In genomic region chr5:17216974-17217325, GRCh38 we compare ENCODE assay signal across 8 cellular contexts. TPM values are rescaled to one million over a fixed set of nuclear protein-coding genes. Genes with fewer than 3 reads are reported as not detected.
DNase-seq lines count a peak whose midpoint lies in the region; ATAC-seq and TF ChIP-seq lines count a peak whose summit lies in the region.

No MANE protein-coding gene starts in this region.

- H3K27me3 ChIP-seq in iPS DF 6.9 (ENCODE audit: control insufficient read depth, insufficient read depth, low read length) (no peaks in the 10 kb centered on the region), spleen (replicated peaks in 1 of 7) (peaks cover 0 to 46% (median 18%) of the 10 kb centered on the region in 7 donors)

- in situ Hi-C loops in ACHN (cut with HindIII; ENCODE audit: low pct_ligation_motif_present, low pct_unique_long_range_greater_than_20kb, low sequenced_read_pairs), result no loop called here

- TF ChIP-seq POLR2A in spleen (IDR thresholded peaks at IDR 0.05), result no peak

- H3K4me3 ChIP-seq in HEK293 (ENCODE audit: low read depth, low read length), result peak overlapping the region; percentile 31
- H3K4me3 ChIP-seq in iPS DF 6.9 (ENCODE audit: low read length), result peak overlapping the region; percentile 86
- peak overlapping the region in 7 of 8 donors; percentile 37 to 87 (median 54) for H3K4me3 ChIP-seq in spleen

- CTCF ChIA-PET in HEK293 (lab: Yijun Ruan, JAX), result interaction anchor here (0.5 to 3.1 kb wide), 35 partner anchors 9 to 1444 kb away, joined by 3 to 80 read pairs (median 4); no protein-coding TSS in a partner anchor
- CTCF ChIA-PET in activated B cell treated with CpG ODN at 0.5 μM for 24 hours (lab: Charles Lee), result interaction anchor here (0.9 to 4.6 kb wide), 30 partner anchors 9 to 1099 kb away, joined by 3 to 128 read pairs (median 8); no protein-coding TSS in a partner anchor

- POLR2A ChIA-PET in HEK293 (lab: Yijun Ruan, JAX) (interaction anchor here (0.5 to 3.1 kb wide), 12 partner anchors 88 to 1103 kb away, joined by 3 to 14 read pairs (median 4); no protein-coding TSS in a partner anchor), activated B cell treated with CpG ODN at 0.5 μM for 24 hours (lab: Charles Lee) (interaction anchor here (0.7 to 3.8 kb wide), 34 partner anchors 9 to 1516 kb away, joined by 3 to 90 read pairs (median 7); no protein-coding TSS in a partner anchor)

- peaks cover 34% of the 10 kb centered on the region for H3K36me3 Mint-ChIP-seq in activated B cell treated with CpG ODN at 0.5 μM for 24 hours (ENCODE audit: low read depth)

- no peaks in the 10 kb centered on the region for H3K27me3 Mint-ChIP-seq in activated B cell treated with CpG ODN at 0.5 μM for 24 hours

- peak overlapping the region; percentile 94 for H3K4me3 Mint-ChIP-seq in activated B cell treated with CpG ODN at 0.5 μM for 24 hours

- peaks cover 63% of the 10 kb centered on the region for H3K4me1 Mint-ChIP-seq in activated B cell treated with CpG ODN at 0.5 μM for 24 hours

- DNase-seq in ACHN, result peak; percentile 19
- DNase-seq in activated B cell treated with CpG ODN at 0.5 μM for 24 hours, result no peak
- no peak for DNase-seq in iPS DF 6.9 (ENCODE audit: low read depth, low spot score)
- DNase-seq in spleen, result peak; percentile 90
- no peak for DNase-seq in omental fat pad (ENCODE audit: low spot score)
- DNase-seq in NCI-H524 treated with DMSO at 0.1 percent for 48 hours (lab: John Stamatoyannopoulos, UW), result no peak
- DNase-seq in GM19238 (ENCODE audit: insufficient read length, low spot score), result no peak

- intact Hi-C loops in activated B cell treated with CpG ODN at 0.5 μM for 24 hours (cut with micrococcal nuclease) (loop anchor here (1.0 to 10.0 kb wide), 17 partner anchors 8 to 1530 kb away; no protein-coding TSS in a partner anchor), spleen (cut with DNase I; ENCODE audit: low total_unique reads) (loop anchor here (10.0 kb wide), 1 partner anchor 1098 kb away; no protein-coding TSS in a partner anchor)

- H3K9me3 ChIP-seq in HEK293 (ENCODE audit: control insufficient read depth, insufficient read depth, low read depth, low read length) (no peaks in the 10 kb centered on the region), iPS DF 6.9 (ENCODE audit: control insufficient read depth, insufficient read depth, low read length) (no peaks in the 10 kb centered on the region), spleen (no peaks in the 10 kb centered on the region)

- TF ChIP-seq CTCF in HEK293 (tag by site-specific recombination; IDR thresholded peaks at IDR 0.05) (no peak), activated B cell treated with CpG ODN at 0.5 μM for 24 hours (IDR thresholded peaks at IDR 0.05) (no peak), spleen (IDR thresholded peaks at IDR 0.05 in 8 of 11, conservative IDR thresholded peaks at IDR 0.05 in 3 of 11) (peak in 1 of 11 experiments; percentile 23), omental fat pad (IDR thresholded peaks at IDR 0.05) (no peak)

- H3K36me3 ChIP-seq in HEK293 (ENCODE audit: control insufficient read depth in 2 of 2, insufficient read depth in 1 of 2, low read length in 2 of 2) (peaks cover 8 to 11% of the 10 kb centered on the region in 2 experiments; a peak in 2 of 3 replicates), iPS DF 6.9 (ENCODE audit: control insufficient read depth, insufficient read depth, low read length) (no peaks in the 10 kb centered on the region), spleen (no peaks in the 10 kb centered on the region)

- H3K27ac Mint-ChIP-seq in activated B cell treated with CpG ODN at 0.5 μM for 24 hours, result peak overlapping the region; percentile 97

- H3K9me3 Mint-ChIP-seq in activated B cell treated with CpG ODN at 0.5 μM for 24 hours, result no peaks in the 10 kb centered on the region

- peak overlapping the region; percentile 90 for H3K27ac ChIP-seq in HEK293 (ENCODE audit: extremely low read depth, low read depth, low read length)
- H3K27ac ChIP-seq in iPS DF 6.9 (ENCODE audit: low read length), result no peak overlapping the region
- peak overlapping the region in 7 of 8 donors; percentile 77 to 96 (median 88) for H3K27ac ChIP-seq in spleen

- no CpG with 5 or more reads among the region's 14 CpGs for WGBS in iPS DF 6.9 (ENCODE audit: insufficient coverage, insufficient read length)
- 0 to 3% (median 2%) methylated on average over 13 to 14 of the region's 14 CpGs for WGBS in spleen, 5 donors

- peaks cover 24% of the 10 kb centered on the region for H3K4me1 ChIP-seq in HEK293 (ENCODE audit: control insufficient read depth, insufficient read depth, low read length)
- no peaks in the 10 kb centered on the region for H3K4me1 ChIP-seq in iPS DF 6.9 (ENCODE audit: control insufficient read depth, insufficient read depth, low read length)
- peaks cover 2 to 78% (median 33%) of the 10 kb centered on the region in 6 donors for H3K4me1 ChIP-seq in spleen

- ATAC-seq in activated B cell treated with CpG ODN at 0.5 μM for 24 hours (ENCODE audit: low read depth) (peak; percentile 1), omental fat pad (ENCODE audit: low FRiP score) (no peak)

TF ChIP-seq in HEK293, 187 proteins besides CTCF, POLR2A, EP300 and RAD21 (continues in another document):
- no peak for TF ChIP-seq ZNF530 (tag by site-specific recombination; IDR thresholded peaks at IDR 0.05; ENCODE audit: low read depth)
- no peak for TF ChIP-seq ZNF184 (tag by site-specific recombination; IDR thresholded peaks at IDR 0.05)
- no peak for TF ChIP-seq ZNF10 (tag by site-specific recombination; IDR thresholded peaks at IDR 0.05)
- TF ChIP-seq ZNF768 (tag by site-specific recombination; IDR thresholded peaks at IDR 0.05), result no peak
- TF ChIP-seq PBX3 (CRISPR knock-in tag; IDR thresholded peaks at IDR 0.05), result no peak
- peak; percentile 93; the same call in 1 of the 2 replicates for TF ChIP-seq MZF1 (tag by site-specific recombination; IDR thresholded peaks at IDR 0.05; ENCODE audit: borderline replicate concordance)
- no peak for TF ChIP-seq ZBTB21 (tag by site-specific recombination; IDR thresholded peaks at IDR 0.05)
- peak; percentile 6; the same call in 1 of the 2 replicates for TF ChIP-seq ZNF777 (tag by site-specific recombination; IDR thresholded peaks at IDR 0.05; ENCODE audit: borderline replicate concordance)
- TF ChIP-seq, protein P1, sequence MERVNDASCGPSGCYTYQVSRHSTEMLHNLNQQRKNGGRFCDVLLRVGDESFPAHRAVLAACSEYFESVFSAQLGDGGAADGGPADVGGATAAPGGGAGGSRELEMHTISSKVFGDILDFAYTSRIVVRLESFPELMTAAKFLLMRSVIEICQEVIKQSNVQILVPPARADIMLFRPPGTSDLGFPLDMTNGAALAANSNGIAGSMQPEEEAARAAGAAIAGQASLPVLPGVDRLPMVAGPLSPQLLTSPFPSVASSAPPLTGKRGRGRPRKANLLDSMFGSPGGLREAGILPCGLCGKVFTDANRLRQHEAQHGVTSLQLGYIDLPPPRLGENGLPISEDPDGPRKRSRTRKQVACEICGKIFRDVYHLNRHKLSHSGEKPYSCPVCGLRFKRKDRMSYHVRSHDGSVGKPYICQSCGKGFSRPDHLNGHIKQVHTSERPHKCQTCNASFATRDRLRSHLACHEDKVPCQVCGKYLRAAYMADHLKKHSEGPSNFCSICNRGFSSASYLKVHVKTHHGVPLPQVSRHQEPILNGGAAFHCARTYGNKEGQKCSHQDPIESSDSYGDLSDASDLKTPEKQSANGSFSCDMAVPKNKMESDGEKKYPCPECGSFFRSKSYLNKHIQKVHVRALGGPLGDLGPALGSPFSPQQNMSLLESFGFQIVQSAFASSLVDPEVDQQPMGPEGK (tag by site-specific recombination; IDR thresholded peaks at IDR 0.05), result peak; percentile 91
- peak; percentile 78 for TF ChIP-seq ZNF223 (tag by site-specific recombination; IDR thresholded peaks at IDR 0.05)
- no peak for TF ChIP-seq ZNF776 (tag by site-specific recombination; IDR thresholded peaks at IDR 0.05; ENCODE audit: borderline replicate concordance)
- peak; percentile 41; the same call in 1 of the 2 replicates for TF ChIP-seq ZNF610 (tag by site-specific recombination; IDR thresholded peaks at IDR 0.05; ENCODE audit: borderline replicate concordance)
- peak; percentile 72; the same call in 1 of the 2 replicates for TF ChIP-seq ZNF580 (tag by site-specific recombination; IDR thresholded peaks at IDR 0.05)
- TF ChIP-seq ZIC2 (tag by site-specific recombination; IDR thresholded peaks at IDR 0.05), result peak; percentile 47
- TF ChIP-seq OVOL3 (tag by site-specific recombination; IDR thresholded peaks at IDR 0.05), result peak; percentile 78
- TF ChIP-seq ZNF664 (tag by site-specific recombination; IDR thresholded peaks at IDR 0.05), result no peak
- TF ChIP-seq, protein P2, sequence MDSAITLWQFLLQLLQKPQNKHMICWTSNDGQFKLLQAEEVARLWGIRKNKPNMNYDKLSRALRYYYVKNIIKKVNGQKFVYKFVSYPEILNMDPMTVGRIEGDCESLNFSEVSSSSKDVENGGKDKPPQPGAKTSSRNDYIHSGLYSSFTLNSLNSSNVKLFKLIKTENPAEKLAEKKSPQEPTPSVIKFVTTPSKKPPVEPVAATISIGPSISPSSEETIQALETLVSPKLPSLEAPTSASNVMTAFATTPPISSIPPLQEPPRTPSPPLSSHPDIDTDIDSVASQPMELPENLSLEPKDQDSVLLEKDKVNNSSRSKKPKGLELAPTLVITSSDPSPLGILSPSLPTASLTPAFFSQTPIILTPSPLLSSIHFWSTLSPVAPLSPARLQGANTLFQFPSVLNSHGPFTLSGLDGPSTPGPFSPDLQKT (IDR thresholded peaks at IDR 0.05; ENCODE audit: borderline replicate concordance, low read depth, low read length), result no peak
- 0 out of 2 replicates have a peak, but pooled peaks have one; percentile 16 for TF ChIP-seq OSR2 (tag by site-specific recombination; IDR thresholded peaks at IDR 0.05)

RNA-seq across cellular contexts. Expression of gene BASP1, which starts 0.5 kb away (rescaled TPM):
- 316 and 318 TPM in 2 replicates for total RNA-seq in activated B cell treated with CpG ODN at 0.5 μM for 24 hours
- 100 to 1,000 TPM in 5 of 7 donors, 10 to 100 TPM in 2; 81.8 to 168 (median 114) TPM for total RNA-seq in spleen
- 10 to 100 TPM; 44.5 to 64.9 (median 51.1) TPM for polyA plus RNA-seq in spleen
- 10 to 100 TPM; 19.8 to 53.9 (median 32.5) TPM for total RNA-seq in omental fat pad

Comparison
In these comparisons a context has a peak if more than half of its experiments do, and no peak if none do; other contexts are left out.
1. DNase-seq: peak in ACHN (single experiment) and spleen (single experiment); none in activated B cell treated with CpG ODN at 0.5 μM for 24 hours (single experiment), iPS DF 6.9 (single experiment), omental fat pad (single experiment), NCI-H524 treated with DMSO at 0.1 percent for 48 hours (single experiment) and GM19238 (single experiment).
2. H3K4me3 ChIP-seq: peak in every context shown above with its lines; median percentile 86 in iPS DF 6.9; 54 in spleen; 31 in HEK293.